12 cellular contexts compared by ENCODE assay signal in genomic region chr4:137463377-137464003, GRCh38.
"Had no signal": no experiment of that assay in that cellular context is flagged by ENCODE, and none has a peak within 500 bp of the region (broad histone marks: within the 10 kb centered on the region; RNA-seq: fewer than 3 reads in every experiment).

No MANE protein-coding gene starts in this region.

- H3K27me3 ChIP-seq: heart left ventricle had no signal

- ATAC-seq: effector memory CD8-positive, alpha-beta T cell; esophagus mucosa; heart left ventricle; mucosa of descending colon; naive thymus-derived CD8-positive, alpha-beta T cell; sciatic nerve had no signal

- H3K4me3 Mint-ChIP-seq: dendritic cell treated with granulocyte-macrophage colony-stimulating factor and Interleukin-4, amounts not matched to agents 40 ng/mL and 50 ng/mL, for 4 days; effector memory CD8-positive, alpha-beta T cell; naive thymus-derived CD8-positive, alpha-beta T cell; type B pancreatic cell had no signal

- H3K36me3 ChIP-seq: heart left ventricle had no signal

- H3K27ac ChIP-seq: heart left ventricle had no signal

- H3K4me3 ChIP-seq: heart left ventricle, mucosa of descending colon had no signal

- DNase-seq: effector memory CD8-positive, alpha-beta T cell; heart left ventricle; hippocampal formation; mucosa of descending colon; naive thymus-derived CD8-positive, alpha-beta T cell; posterior cingulate gyrus; stimulated activated CD4-positive, alpha-beta T cell treated with anti-CD3 and anti-CD28 coated beads, Interleukin-12 subunit alpha, Interleukin-12 subunit beta, amount 100 ng/mL, for 4 hours; stimulated activated naive CD4-positive, alpha-beta T cell had no signal

- H3K4me1 Mint-ChIP-seq: naive thymus-derived CD8-positive, alpha-beta T cell had no signal

- H3K27me3 Mint-ChIP-seq: dendritic cell treated with granulocyte-macrophage colony-stimulating factor and Interleukin-4, amounts not matched to agents 40 ng/mL and 50 ng/mL, for 4 days; effector memory CD8-positive, alpha-beta T cell; naive thymus-derived CD8-positive, alpha-beta T cell; type B pancreatic cell had no signal

- H3K27ac Mint-ChIP-seq: dendritic cell treated with granulocyte-macrophage colony-stimulating factor and Interleukin-4, amounts not matched to agents 40 ng/mL and 50 ng/mL, for 4 days; effector memory CD8-positive, alpha-beta T cell; naive thymus-derived CD8-positive, alpha-beta T cell; type B pancreatic cell had no signal

- H3K4me1 ChIP-seq: heart left ventricle had no signal
